In the genomic region with DNA sequence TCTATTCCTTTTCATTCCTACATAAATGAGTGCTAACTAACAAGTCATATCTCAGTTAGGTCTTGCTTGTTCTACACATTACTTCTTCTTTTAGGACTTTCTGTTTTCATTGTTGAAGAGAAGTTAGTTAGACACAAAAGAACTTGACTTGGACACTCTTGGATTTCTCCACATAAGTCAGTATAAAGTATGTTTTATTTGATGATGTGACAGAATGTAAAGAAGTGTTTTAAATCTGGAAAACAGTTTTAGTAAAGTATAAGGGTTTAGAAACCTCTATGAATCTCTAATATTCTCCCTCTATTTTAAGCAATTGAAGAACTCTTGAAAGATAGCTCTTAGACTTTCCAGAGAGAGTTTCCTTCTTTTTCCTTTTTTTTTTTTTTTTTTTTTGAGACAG, we compare ENCODE assay signal across 8 cellular contexts.
"Had no signal": no experiment of that assay in that cellular context is flagged by ENCODE, and none has a peak within 500 bp of the region (broad histone marks: within the 10 kb centered on the region; RNA-seq: fewer than 3 reads in every experiment).

No MANE protein-coding gene starts in this region.

- DNase-seq: GDM1, GF-D8 had no signal

- FAIRE-seq: G401.6, GM12878, GM12891, GM12892, GM18507, GM19239 had no signal

- H3K4me3 ChIP-seq: GM12878 had no signal

- ATAC-seq: GM12878 had no signal
